8 cellular contexts compared by ENCODE assay signal in the genomic region with DNA sequence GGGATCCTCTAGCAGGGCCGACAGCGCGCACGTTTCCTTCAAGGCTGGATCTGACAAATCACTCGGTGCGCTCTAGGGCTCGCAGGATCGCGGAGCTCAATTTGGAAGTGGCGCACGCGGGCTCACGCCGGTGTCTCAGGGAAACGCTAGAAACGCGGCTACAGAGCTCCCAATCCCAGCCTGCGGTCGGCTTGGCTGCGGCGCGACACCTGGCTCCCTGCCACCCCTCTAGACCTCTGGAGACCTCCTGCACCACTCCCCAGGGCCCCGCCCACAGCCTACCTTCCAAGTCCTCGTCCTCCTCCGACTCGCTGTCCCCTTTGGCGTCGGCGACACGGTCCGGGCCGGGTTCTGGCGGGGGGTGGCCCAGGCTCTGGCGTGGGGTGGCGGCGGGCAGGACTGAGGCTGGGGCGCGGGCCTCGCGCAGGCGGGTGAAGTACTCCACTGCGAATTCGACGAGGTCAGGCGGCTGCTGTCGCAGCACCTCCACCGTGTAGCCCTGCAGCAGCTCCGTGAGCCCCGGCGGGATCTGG. TPM values are rescaled to one million over a fixed set of nuclear protein-coding genes. Genes with fewer than 3 reads are reported as not detected.
A peak's percentile ranks its signal among the peaks of the same experiment; 100 is the strongest.
DNase-seq lines count a peak whose midpoint lies in the region; ATAC-seq and TF ChIP-seq lines count a peak whose summit lies in the region.

No MANE protein-coding gene starts in this region.

- H3K9me2 ChIP-seq in MM.1S (replicated peaks; ENCODE audit: insufficient read depth, low read length) = no peaks in the 10 kb centered on the region

- H3K36me3 Mint-ChIP-seq in T-helper 1 cell treated with Interleukin-12 subunit alpha and Interleukin-12 subunit beta and Interleukin-4 antibody, amounts not matched to agents 30 μg/mL and 1 μg/mL, for 36 hours (ENCODE audit: low read depth) = peaks cover 7% of the 10 kb centered on the region

- H3K4me3 ChIP-seq in MM.1S (ENCODE audit: low read length) = peak overlapping the region; percentile 97
- H3K4me3 ChIP-seq in left ventricle myocardium inferior = peak overlapping the region; percentile 99
- H3K4me3 ChIP-seq in upper lobe of right lung = peak overlapping the region; percentile 92

- no peaks in the 10 kb centered on the region for H4K20me1 ChIP-seq in MM.1S (ENCODE audit: insufficient read depth, low read length)

- H3K4me2 ChIP-seq in MM.1S (ENCODE audit: low read depth, low read length) = peak overlapping the region; percentile 92

- H3K27ac Mint-ChIP-seq in T-helper 1 cell treated with Interleukin-12 subunit alpha and Interleukin-12 subunit beta and Interleukin-4 antibody, amounts not matched to agents 30 μg/mL and 1 μg/mL, for 36 hours = peak overlapping the region; percentile 81

- H3K9ac ChIP-seq in MM.1S (ENCODE audit: low read length) = peak overlapping the region; percentile 83

- peaks cover 13% of the 10 kb centered on the region; the same call in 1 of the 2 replicates for H3F3A ChIP-seq in MM.1S (ENCODE audit: insufficient read depth, low read length)

- H3K36me3 ChIP-seq in MM.1S (replicated peaks; ENCODE audit: insufficient read depth, low read length) = no peaks in the 10 kb centered on the region
- H3K36me3 ChIP-seq in left ventricle myocardium inferior = no peaks in the 10 kb centered on the region
- no peaks in the 10 kb centered on the region for H3K36me3 ChIP-seq in upper lobe of right lung

- peaks cover 4% of the 10 kb centered on the region for H3K9me3 Mint-ChIP-seq in T-helper 1 cell treated with Interleukin-12 subunit alpha and Interleukin-12 subunit beta and Interleukin-4 antibody, amounts not matched to agents 30 μg/mL and 1 μg/mL, for 36 hours

- no peaks in the 10 kb centered on the region for H3K9me3 ChIP-seq in MM.1S (replicated peaks; ENCODE audit: insufficient read depth, low read length)
- H3K9me3 ChIP-seq in left ventricle myocardium inferior (replicated peaks) = no peaks in the 10 kb centered on the region
- no peaks in the 10 kb centered on the region for H3K9me3 ChIP-seq in upper lobe of right lung

- peaks cover 25% of the 10 kb centered on the region for H3K79me2 ChIP-seq in MM.1S (ENCODE audit: low read length)

- H3K4me3 Mint-ChIP-seq in T-helper 1 cell treated with Interleukin-12 subunit alpha and Interleukin-12 subunit beta and Interleukin-4 antibody, amounts not matched to agents 30 μg/mL and 1 μg/mL, for 36 hours = peak overlapping the region; percentile 84

- intact Hi-C loops in left ventricle myocardium inferior (cut with micrococcal nuclease) = no loop called here
- intact Hi-C loops in upper lobe of right lung (cut with DNase I) = no loop called here

- H3K4me1 ChIP-seq in MM.1S (ENCODE audit: low read length) (no peaks in the 10 kb centered on the region; the same call in 1 of the 2 replicates), left ventricle myocardium inferior (peaks cover 35% of the 10 kb centered on the region), upper lobe of right lung (peaks cover 26% of the 10 kb centered on the region)

- H3K27ac ChIP-seq in MM.1S (ENCODE audit: low read length) (peak overlapping the region; percentile 68), left ventricle myocardium inferior (replicated peaks) (peak overlapping the region; percentile 100), upper lobe of right lung (peak overlapping the region; percentile 92)

- peak overlapping the region; percentile 77 for H2AFZ ChIP-seq in MM.1S (ENCODE audit: low read length)

- H3K4me1 Mint-ChIP-seq in T-helper 1 cell treated with Interleukin-12 subunit alpha and Interleukin-12 subunit beta and Interleukin-4 antibody, amounts not matched to agents 30 μg/mL and 1 μg/mL, for 36 hours (ENCODE audit: low read depth) = peaks cover 22% of the 10 kb centered on the region

- TF ChIP-seq CTCF in MM.1S (IDR thresholded peaks at IDR 0.05; ENCODE audit: low read length) (no peak), left ventricle myocardium inferior (IDR thresholded peaks at IDR 0.05; ENCODE audit: borderline replicate concordance) (no peak), upper lobe of right lung (IDR thresholded peaks at IDR 0.05) (no peak)

- peak; percentile 81 for DNase-seq in EH (ENCODE audit: low read depth)
- peak; percentile 75 for DNase-seq in HCEC 1CT
- peak; percentile 54 for DNase-seq in MM.1S
- peak in 50 of 56 donors; percentile 16 to 76 (median 56) for DNase-seq in amygdala (lab: John Stamatoyannopoulos, UW)
- DNase-seq in left ventricle myocardium inferior = peak; percentile 87
- peak; percentile 32 for DNase-seq in pons (ENCODE audit: low spot score)
- peak; percentile 93 for DNase-seq in upper lobe of right lung

- peak; percentile 74 for ATAC-seq in upper lobe of right lung

- H3K27me3 Mint-ChIP-seq in T-helper 1 cell treated with Interleukin-12 subunit alpha and Interleukin-12 subunit beta and Interleukin-4 antibody, amounts not matched to agents 30 μg/mL and 1 μg/mL, for 36 hours (ENCODE audit: low read depth) = no peaks in the 10 kb centered on the region

- H3K27me3 ChIP-seq in MM.1S (replicated peaks; ENCODE audit: insufficient read depth, low read length) (no peaks in the 10 kb centered on the region), left ventricle myocardium inferior (ENCODE audit: low read depth) (no peaks in the 10 kb centered on the region), upper lobe of right lung (no peaks in the 10 kb centered on the region)

RNA-seq across cellular contexts. Expression of gene PRKAR2A, which starts 0.6 kb away (rescaled TPM):
- total RNA-seq in left ventricle myocardium inferior (52.2 TPM), upper lobe of right lung (47.6 TPM)

RNA-seq across cellular contexts. Expression of gene SLC25A20, which starts 51.6 kb away (rescaled TPM):
- 94.1 TPM for total RNA-seq in left ventricle myocardium inferior
- total RNA-seq in upper lobe of right lung = 26.0 TPM

Comparison
In these comparisons a context has a peak if more than half of its experiments do, and no peak if none do; other contexts are left out.
1. Peak in every context shown above with its lines: DNase-seq, ATAC-seq, H3K4me3 ChIP-seq and H3K27ac ChIP-seq.
2. DNase-seq: peak in every context shown above with its lines; median percentile 93 in upper lobe of right lung; 87 in left ventricle myocardium inferior; 81 in EH; 75 in HCEC 1CT; 56 in amygdala; 54 in MM.1S; 32 in pons.